22 cellular contexts compared by ENCODE assay signal in genomic region chr2:215403441-215404356, GRCh38.
"Had no signal": no experiment of that assay in that cellular context is flagged by ENCODE, and none has a peak within 500 bp of the region (broad histone marks: within the 10 kb centered on the region; RNA-seq: fewer than 3 reads in every experiment).

No MANE protein-coding gene starts in this region.

- H2AFZ ChIP-seq: hepatocyte had no signal

- H3K27me3 Mint-ChIP-seq: type B pancreatic cell had no signal

- H3K27ac ChIP-seq: hepatocyte had no signal

- H3K4me3 ChIP-seq: hepatocyte, mucosa of descending colon had no signal

- H3K9me3 Mint-ChIP-seq: activated CD4-positive, alpha-beta T cell treated with anti-CD3 and anti-CD28 coated beads, Interleukin-2, amount 10 ng/mL, durations not matched to agents 7 days and 5 days; activated T-cell treated with anti-CD3 and anti-CD28 coated beads, Interleukin-2, amount 50 U/mL, for 72 hours; dendritic cell treated with granulocyte-macrophage colony-stimulating factor and Interleukin-4, amounts not matched to agents 40 ng/mL and 50 ng/mL, for 4 days; naive thymus-derived CD8-positive, alpha-beta T cell; T-helper 2 cell treated with Interferon-gamma antibody and Interleukin-4, amounts not matched to agents 5 μg/mL and 100 μg/mL, for 36 hours; type B pancreatic cell had no signal

- H3K9me3 ChIP-seq: mucosa of descending colon had no signal

- DNase-seq: activated CD4-positive, alpha-beta T cell treated with anti-CD3 and anti-CD28 coated beads, Interleukin-2, amount 10 ng/mL, durations not matched to agents 7 days and 5 days; activated CD8-positive, alpha-beta memory T cell treated with anti-CD3 and anti-CD28 coated beads, Interleukin-2, amount 50 U/mL, for 48 hours; activated gamma-delta T cell treated with Interleukin-2 at 50 U/mL for 16 hours; activated T-cell treated with anti-CD3 and anti-CD28 coated beads, Interleukin-2, amount 50 U/mL, for 72 hours; amygdala; effector memory CD4-positive, alpha-beta T cell; islet precursor cell; mammary epithelial cell; mucosa of descending colon; naive thymus-derived CD8-positive, alpha-beta T cell; posterior cingulate gyrus; retina; stimulated activated CD4-positive, alpha-beta T cell treated with anti-CD3 and anti-CD28 coated beads, Interleukin-15, amount 100 ng/mL, for 24 hours; stimulated activated CD4-positive, alpha-beta T cell treated with anti-CD3 and anti-CD28 coated beads, Interleukin-4, amount 100 ng/mL, for 1 hour; stimulated activated naive CD4-positive, alpha-beta T cell; substantia nigra; SW 1271 had no signal

- H3K4me1 Mint-ChIP-seq: activated CD4-positive, alpha-beta T cell treated with anti-CD3 and anti-CD28 coated beads, Interleukin-2, amount 10 ng/mL, durations not matched to agents 7 days and 5 days; naive thymus-derived CD8-positive, alpha-beta T cell had no signal

- H3K4me2 ChIP-seq: hepatocyte had no signal

- H3K36me3 Mint-ChIP-seq: activated naive CD8-positive, alpha-beta T cell; naive thymus-derived CD8-positive, alpha-beta T cell had no signal

- H3K4me3 Mint-ChIP-seq: activated CD4-positive, alpha-beta T cell treated with anti-CD3 and anti-CD28 coated beads, Interleukin-2, amount 10 ng/mL, durations not matched to agents 7 days and 5 days; activated naive CD8-positive, alpha-beta T cell; activated T-cell treated with anti-CD3 and anti-CD28 coated beads, Interleukin-2, amount 50 U/mL, for 72 hours; dendritic cell treated with granulocyte-macrophage colony-stimulating factor and Interleukin-4, amounts not matched to agents 40 ng/mL and 50 ng/mL, for 4 days; naive thymus-derived CD8-positive, alpha-beta T cell; T-helper 2 cell treated with Interferon-gamma antibody and Interleukin-4, amounts not matched to agents 5 μg/mL and 100 μg/mL, for 36 hours; type B pancreatic cell had no signal

- ATAC-seq: activated T-cell treated with anti-CD3 and anti-CD28 coated beads, Interleukin-2, amount 50 U/mL, for 72 hours; mucosa of descending colon; naive thymus-derived CD8-positive, alpha-beta T cell had no signal

- H3K27ac Mint-ChIP-seq: activated CD4-positive, alpha-beta T cell treated with anti-CD3 and anti-CD28 coated beads, Interleukin-2, amount 10 ng/mL, durations not matched to agents 7 days and 5 days; activated naive CD8-positive, alpha-beta T cell; activated T-cell treated with anti-CD3 and anti-CD28 coated beads, Interleukin-2, amount 50 U/mL, for 72 hours; dendritic cell treated with granulocyte-macrophage colony-stimulating factor and Interleukin-4, amounts not matched to agents 40 ng/mL and 50 ng/mL, for 4 days; naive thymus-derived CD8-positive, alpha-beta T cell; T-helper 2 cell treated with Interferon-gamma antibody and Interleukin-4, amounts not matched to agents 5 μg/mL and 100 μg/mL, for 36 hours; type B pancreatic cell had no signal

- H3K27me3 ChIP-seq: hepatocyte had no signal
